ENCODE assay signal across 1 cellular context in the genomic region with DNA sequence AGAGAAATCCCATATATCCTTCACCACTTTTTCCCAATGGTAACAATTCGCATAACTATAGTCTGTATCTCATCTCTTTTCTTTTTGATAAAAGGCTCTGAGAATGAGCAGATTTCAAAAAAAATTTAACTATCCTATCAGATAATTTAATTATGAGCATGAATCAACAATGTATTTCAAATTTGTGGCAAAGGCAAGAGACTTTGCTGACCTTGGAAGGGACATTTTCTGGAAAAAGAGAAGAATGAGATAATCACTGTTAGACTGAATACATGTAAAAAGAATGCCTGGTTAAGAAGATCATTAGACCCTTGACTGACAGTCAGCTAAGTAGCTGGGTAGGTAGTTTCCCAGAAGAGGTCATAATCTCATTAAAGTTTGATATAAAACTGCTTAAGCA.
TF ChIP-seq lines count a peak whose summit lies in the region.

No MANE protein-coding gene starts in this region.

TF ChIP-seq in SK-N-SH treated with all-trans-retinoic acid at 6 μM for 48 hours, 23 proteins besides CTCF, POLR2A, EP300 and RAD21 (continued from another document):
- TF ChIP-seq, protein P1, sequence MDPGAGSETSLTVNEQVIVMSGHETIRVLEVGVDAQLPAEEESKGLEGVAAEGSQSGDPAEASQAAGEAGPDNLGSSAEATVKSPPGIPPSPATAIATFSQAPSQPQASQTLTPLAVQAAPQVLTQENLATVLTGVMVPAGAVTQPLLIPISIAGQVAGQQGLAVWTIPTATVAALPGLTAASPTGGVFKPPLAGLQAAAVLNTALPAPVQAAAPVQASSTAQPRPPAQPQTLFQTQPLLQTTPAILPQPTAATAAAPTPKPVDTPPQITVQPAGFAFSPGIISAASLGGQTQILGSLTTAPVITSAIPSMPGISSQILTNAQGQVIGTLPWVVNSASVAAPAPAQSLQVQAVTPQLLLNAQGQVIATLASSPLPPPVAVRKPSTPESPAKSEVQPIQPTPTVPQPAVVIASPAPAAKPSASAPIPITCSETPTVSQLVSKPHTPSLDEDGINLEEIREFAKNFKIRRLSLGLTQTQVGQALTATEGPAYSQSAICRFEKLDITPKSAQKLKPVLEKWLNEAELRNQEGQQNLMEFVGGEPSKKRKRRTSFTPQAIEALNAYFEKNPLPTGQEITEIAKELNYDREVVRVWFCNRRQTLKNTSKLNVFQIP (CRISPR knock-in tag; IDR thresholded peaks at IDR 0.05; ENCODE audit: borderline replicate concordance, low read depth): no peak
- TF ChIP-seq ISL1 (CRISPR knock-in tag; IDR thresholded peaks at IDR 0.05) (peak; percentile 99), PPARA (CRISPR knock-in tag; IDR thresholded peaks at IDR 0.05; ENCODE audit: borderline replicate concordance) (no peak), BACH2 (CRISPR knock-in tag; IDR thresholded peaks at IDR 0.05; ENCODE audit: borderline replicate concordance) (no peak), GLIS3 (CRISPR knock-in tag; IDR thresholded peaks at IDR 0.05) (peak; percentile 91), ZFP30 (CRISPR knock-in tag; IDR thresholded peaks at IDR 0.05) (0 out of 2 replicates have a peak, but pooled peaks have one; percentile 35), ZNF70 (CRISPR knock-in tag; IDR thresholded peaks at IDR 0.05) (0 out of 2 replicates have a peak, but pooled peaks have one; percentile 8), CSDC2 (CRISPR knock-in tag; IDR thresholded peaks at IDR 0.05) (peak; percentile 44; the same call in 1 of the 2 replicates), SNAI2 (CRISPR knock-in tag; IDR thresholded peaks at IDR 0.05) (no peak; the same call in 1 of the 2 replicates), ZNF8 (CRISPR knock-in tag; IDR thresholded peaks at IDR 0.05) (peak; percentile 49; the same call in 1 of the 2 replicates)
- TF ChIP-seq, protein P2, sequence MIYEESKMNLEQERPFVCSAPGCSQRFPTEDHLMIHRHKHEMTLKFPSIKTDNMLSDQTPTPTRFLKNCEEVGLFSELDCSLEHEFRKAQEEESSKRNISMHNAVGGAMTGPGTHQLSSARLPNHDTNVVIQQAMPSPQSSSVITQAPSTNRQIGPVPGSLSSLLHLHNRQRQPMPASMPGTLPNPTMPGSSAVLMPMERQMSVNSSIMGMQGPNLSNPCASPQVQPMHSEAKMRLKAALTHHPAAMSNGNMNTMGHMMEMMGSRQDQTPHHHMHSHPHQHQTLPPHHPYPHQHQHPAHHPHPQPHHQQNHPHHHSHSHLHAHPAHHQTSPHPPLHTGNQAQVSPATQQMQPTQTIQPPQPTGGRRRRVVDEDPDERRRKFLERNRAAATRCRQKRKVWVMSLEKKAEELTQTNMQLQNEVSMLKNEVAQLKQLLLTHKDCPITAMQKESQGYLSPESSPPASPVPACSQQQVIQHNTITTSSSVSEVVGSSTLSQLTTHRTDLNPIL (CRISPR knock-in tag; IDR thresholded peaks at IDR 0.05; ENCODE audit: low read depth): peak; percentile 100
- TF ChIP-seq, protein P3, sequence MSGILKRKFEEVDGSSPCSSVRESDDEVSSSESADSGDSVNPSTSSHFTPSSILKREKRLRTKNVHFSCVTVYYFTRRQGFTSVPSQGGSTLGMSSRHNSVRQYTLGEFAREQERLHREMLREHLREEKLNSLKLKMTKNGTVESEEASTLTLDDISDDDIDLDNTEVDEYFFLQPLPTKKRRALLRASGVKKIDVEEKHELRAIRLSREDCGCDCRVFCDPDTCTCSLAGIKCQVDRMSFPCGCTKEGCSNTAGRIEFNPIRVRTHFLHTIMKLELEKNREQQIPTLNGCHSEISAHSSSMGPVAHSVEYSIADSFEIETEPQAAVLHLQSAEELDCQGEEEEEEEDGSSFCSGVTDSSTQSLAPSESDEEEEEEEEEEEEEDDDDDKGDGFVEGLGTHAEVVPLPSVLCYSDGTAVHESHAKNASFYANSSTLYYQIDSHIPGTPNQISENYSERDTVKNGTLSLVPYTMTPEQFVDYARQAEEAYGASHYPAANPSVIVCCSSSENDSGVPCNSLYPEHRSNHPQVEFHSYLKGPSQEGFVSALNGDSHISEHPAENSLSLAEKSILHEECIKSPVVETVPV (CRISPR knock-in tag; IDR thresholded peaks at IDR 0.05): peak; percentile 92
- TF ChIP-seq, protein P4, sequence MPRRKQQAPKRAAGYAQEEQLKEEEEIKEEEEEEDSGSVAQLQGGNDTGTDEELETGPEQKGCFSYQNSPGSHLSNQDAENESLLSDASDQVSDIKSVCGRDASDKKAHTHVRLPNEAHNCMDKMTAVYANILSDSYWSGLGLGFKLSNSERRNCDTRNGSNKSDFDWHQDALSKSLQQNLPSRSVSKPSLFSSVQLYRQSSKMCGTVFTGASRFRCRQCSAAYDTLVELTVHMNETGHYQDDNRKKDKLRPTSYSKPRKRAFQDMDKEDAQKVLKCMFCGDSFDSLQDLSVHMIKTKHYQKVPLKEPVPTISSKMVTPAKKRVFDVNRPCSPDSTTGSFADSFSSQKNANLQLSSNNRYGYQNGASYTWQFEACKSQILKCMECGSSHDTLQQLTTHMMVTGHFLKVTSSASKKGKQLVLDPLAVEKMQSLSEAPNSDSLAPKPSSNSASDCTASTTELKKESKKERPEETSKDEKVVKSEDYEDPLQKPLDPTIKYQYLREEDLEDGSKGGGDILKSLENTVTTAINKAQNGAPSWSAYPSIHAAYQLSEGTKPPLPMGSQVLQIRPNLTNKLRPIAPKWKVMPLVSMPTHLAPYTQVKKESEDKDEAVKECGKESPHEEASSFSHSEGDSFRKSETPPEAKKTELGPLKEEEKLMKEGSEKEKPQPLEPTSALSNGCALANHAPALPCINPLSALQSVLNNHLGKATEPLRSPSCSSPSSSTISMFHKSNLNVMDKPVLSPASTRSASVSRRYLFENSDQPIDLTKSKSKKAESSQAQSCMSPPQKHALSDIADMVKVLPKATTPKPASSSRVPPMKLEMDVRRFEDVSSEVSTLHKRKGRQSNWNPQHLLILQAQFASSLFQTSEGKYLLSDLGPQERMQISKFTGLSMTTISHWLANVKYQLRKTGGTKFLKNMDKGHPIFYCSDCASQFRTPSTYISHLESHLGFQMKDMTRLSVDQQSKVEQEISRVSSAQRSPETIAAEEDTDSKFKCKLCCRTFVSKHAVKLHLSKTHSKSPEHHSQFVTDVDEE (CRISPR knock-in tag; IDR thresholded peaks at IDR 0.05): peak; percentile 95
